Comparison of ENCODE assay signal across 8 cellular contexts in genomic region chr19:40778865-40779284, GRCh38. TPM values are rescaled to one million over a fixed set of nuclear protein-coding genes. Genes with fewer than 3 reads are reported as not detected.
DNase-seq lines count a peak whose midpoint lies in the region; ATAC-seq and TF ChIP-seq lines count a peak whose summit lies in the region.

No MANE protein-coding gene starts in this region.

- H3K4me3 ChIP-seq in H7 (ENCODE audit: insufficient read depth, low read depth, low read length) (peak overlapping the region; percentile 80), fibroblast of the aortic adventitia (ENCODE audit: low read depth, low read length) (peak overlapping the region; percentile 81), skeletal muscle satellite cell (ENCODE audit: low read length) (peak overlapping the region; percentile 83)

- H3K9me3 Mint-ChIP-seq in T-cell = no peaks in the 10 kb centered on the region

- H3K9me3 ChIP-seq in skeletal muscle satellite cell (replicated peaks; ENCODE audit: low read length) = no peaks in the 10 kb centered on the region

- H3K27me3 Mint-ChIP-seq in T-cell = no peaks in the 10 kb centered on the region

- TF ChIP-seq CTCF in fibroblast of the aortic adventitia (IDR thresholded peaks at IDR 0.05; ENCODE audit: insufficient read depth, low read length) (no peak), GM10266 (IDR thresholded peaks at IDR 0.05; ENCODE audit: control insufficient read depth, insufficient read depth, low read depth, missing control alignments) (no peak)

- peaks cover 26 to 40% (median 40%) of the 10 kb centered on the region in 3 donors for H3K4me1 Mint-ChIP-seq in T-cell

- DNase-seq in H7 (no peak), T-cell (no peak), fibroblast of the aortic adventitia (ENCODE audit: low read depth) (no peak), GM10266 (ENCODE audit: extremely low spot score) (no peak), NCI-H510A (lab: John Stamatoyannopoulos, UW) (no peak)

- CTCF ChIA-PET in T-cell (lab: Charles Lee) = interaction anchor here (0.5 to 3.3 kb wide), 8 partner anchors 20 to 429 kb away, joined by 3 to 30 read pairs (median 10); partner anchors contain the start of genes ACTMAP (in 1 of the 2), EGLN2 (in 1 of the 2) and SNRPA (in 1 of the 2)

- peak overlapping the region; percentile 96 for H3K27ac Mint-ChIP-seq in T-cell

- no peaks in the 10 kb centered on the region; the same call in 1 of the 2 replicates for H3K36me3 ChIP-seq in H7 (replicated peaks; ENCODE audit: control insufficient read depth, insufficient read depth, low read length)
- no peaks in the 10 kb centered on the region for H3K36me3 ChIP-seq in skeletal muscle satellite cell (ENCODE audit: insufficient read depth, low read length)

- H3K9ac ChIP-seq in skeletal muscle satellite cell (ENCODE audit: low read depth, low read length) = peak overlapping the region; percentile 88

- H3K4me2 ChIP-seq in skeletal muscle satellite cell (ENCODE audit: low read length) = peak overlapping the region; percentile 80

- H3K27me3 ChIP-seq in H7 (ENCODE audit: control insufficient read depth, insufficient read depth, low read length) (no peaks in the 10 kb centered on the region), skeletal muscle satellite cell (ENCODE audit: control insufficient read depth, insufficient read depth, low read length) (no peaks in the 10 kb centered on the region)

- peaks cover 14% of the 10 kb centered on the region for H3K4me1 ChIP-seq in skeletal muscle satellite cell (ENCODE audit: control insufficient read depth, insufficient read depth, low read length)

- POLR2A ChIA-PET in T-cell (lab: Charles Lee) = interaction anchor here (0.5 to 2.5 kb wide), 5 partner anchors 20 to 485 kb away, joined by 4 to 23 read pairs (median 6); partner anchors contain the start of genes ACTMAP (in 1 of the 2), EGLN2 (in 1 of the 2), HNRNPUL1 (in 1 of the 2) and SNRPA (in 1 of the 2)

- H3K4me3 Mint-ChIP-seq in T-cell = peak overlapping the region; percentile 83 to 90 (median 88)

- ATAC-seq in T-cell (replicated peaks in 1 of 4) (no peak), GM21423 (IDR thresholded peaks at IDR 0.05; ENCODE audit: unreplicated experiment) (no peak), HG03175 (IDR thresholded peaks at IDR 0.05; ENCODE audit: unreplicated experiment) (no peak)

- H3K36me3 Mint-ChIP-seq in T-cell = peaks cover 17% of the 10 kb centered on the region

RNA-seq across cellular contexts. Expression of gene RAB4B, which starts 0.8 kb away (rescaled TPM):
- 23.8 and 26.4 TPM in 2 replicates for total RNA-seq in H7 (2014; rRNA removed; shearing (Covaris generic))
- 10 to 100 TPM; 42.4 to 77.9 (median 63.2) TPM for total RNA-seq in T-cell
- total RNA-seq in fibroblast of the aortic adventitia (ENCODE audit: low replicate concordance) = 9.0 and 10.1 TPM in 2 replicates
- total RNA-seq in skeletal muscle satellite cell (2012; rRNA removed) = 7.6 and 10.6 TPM in 2 replicates

RNA-seq across cellular contexts. Expression of gene MIA, which starts 3.6 kb away (rescaled TPM):
- total RNA-seq in H7 (2014; rRNA removed; shearing (Covaris generic)) = not detected in 2 replicates
- total RNA-seq in T-cell = 1 to 10 TPM in 4 of 5 donors, not detected in 1; 1.5 to 5.2 (median 4.1) TPM
- total RNA-seq in fibroblast of the aortic adventitia (ENCODE audit: low replicate concordance) = not detected in 2 replicates
- not detected in 2 replicates for total RNA-seq in skeletal muscle satellite cell (2012; rRNA removed)

RNA-seq across cellular contexts. Expression of gene EGLN2, which starts 20.1 kb away (rescaled TPM):
- 110 and 148 TPM in 2 replicates for total RNA-seq in H7 (2014; rRNA removed; shearing (Covaris generic))
- total RNA-seq in T-cell = 100 to 1,000 TPM; 150 to 234 (median 224) TPM
- 60.6 and 64.2 TPM in 2 replicates for total RNA-seq in fibroblast of the aortic adventitia (ENCODE audit: low replicate concordance)
- total RNA-seq in skeletal muscle satellite cell (2012; rRNA removed) = 55.3 and 73.3 TPM in 2 replicates

RNA-seq across cellular contexts. Expression of gene SNRPA, which starts 27.9 kb away (rescaled TPM):
- 440 and 502 TPM in 2 replicates for total RNA-seq in H7 (2014; rRNA removed; shearing (Covaris generic))
- total RNA-seq in T-cell (100 to 1,000 TPM in 1 of 5 donors, 10 to 100 TPM in 4; 65.2 to 101 (median 79.1) TPM), fibroblast of the aortic adventitia (ENCODE audit: low replicate concordance) (19.1 and 29.8 TPM in 2 replicates)
- 35.7 and 46.7 TPM in 2 replicates for total RNA-seq in skeletal muscle satellite cell (2012; rRNA removed)

RNA-seq across cellular contexts. Expression of gene ACTMAP, which starts 28.6 kb away (rescaled TPM):
- 3.1 and 4.7 TPM in 2 replicates for total RNA-seq in H7 (2014; rRNA removed; shearing (Covaris generic))
- total RNA-seq in T-cell (1 to 10 TPM; 4.7 to 8.3 (median 6.8) TPM), fibroblast of the aortic adventitia (ENCODE audit: low replicate concordance) (0.74 and 0.99 TPM in 2 replicates)
- 0.25 and 0.44 TPM in 2 replicates for total RNA-seq in skeletal muscle satellite cell (2012; rRNA removed)
